8 cellular contexts compared by ENCODE assay signal in genomic region chr20:23362392-23363256, GRCh38. TPM values are rescaled to one million over a fixed set of nuclear protein-coding genes. Genes with fewer than 3 reads are reported as not detected.
DNase-seq lines count a peak whose midpoint lies in the region; ATAC-seq and TF ChIP-seq lines count a peak whose summit lies in the region.

No MANE protein-coding gene starts in this region.

- DNase-seq in DMS79 treated with DMSO at 0.1 percent for 48 hours (lab: John Stamatoyannopoulos, UW) (peak; percentile 11), DMS79 (lab: John Stamatoyannopoulos, UW) (no peak), H7 (peak; percentile 69), NB4 (ENCODE audit: low read depth) (peak; percentile 86), heart right ventricle (peak in 1 of 2 donors; percentile 34), pons (ENCODE audit: low spot score) (peak; percentile 38), NCI-H2107 (lab: John Stamatoyannopoulos, UW) (no peak)
- peak in 1 of 2 donors; percentile 61 for DNase-seq in activated naive CD4-positive, alpha-beta T cell treated with anti-CD3 and anti-CD28 coated beads, Interleukin-2, amount 50 U/mL, for 72 hours (ENCODE audit: low spot score in 2 of 2)

- peak overlapping the region; percentile 97 to 98 for H3K27ac Mint-ChIP-seq in activated naive CD4-positive, alpha-beta T cell treated with anti-CD3 and anti-CD28 coated beads, Interleukin-2, amount 50 U/mL, for 72 hours

- peaks cover 11 to 81% (median 58%) of the 10 kb centered on the region in 9 donors for H3K4me1 ChIP-seq in heart right ventricle

- no peaks in the 10 kb centered on the region for H3K9me3 ChIP-seq in heart right ventricle

- H3K36me3 ChIP-seq in H7 (replicated peaks; ENCODE audit: control insufficient read depth, insufficient read depth, low read length), result peaks cover 2% of the 10 kb centered on the region
- H3K36me3 ChIP-seq in heart right ventricle, result peaks cover 0 to 35% (median 12%) of the 10 kb centered on the region in 9 donors

- ATAC-seq in activated naive CD4-positive, alpha-beta T cell treated with anti-CD3 and anti-CD28 coated beads, Interleukin-2, amount 50 U/mL, for 72 hours, result no peak
- ATAC-seq in heart right ventricle, result peak in 7 of 8 donors; percentile 0 to 19 (median 2)

- WGBS in heart right ventricle, 2 donors, result 2% methylated on average over 50 of the region's 50 CpGs

- no peaks in the 10 kb centered on the region for H3K9me3 Mint-ChIP-seq in activated naive CD4-positive, alpha-beta T cell treated with anti-CD3 and anti-CD28 coated beads, Interleukin-2, amount 50 U/mL, for 72 hours

- peak overlapping the region; percentile 85 to 100 (median 100) for H3K27ac ChIP-seq in heart right ventricle

- no peaks in the 10 kb centered on the region for H3K27me3 ChIP-seq in H7 (ENCODE audit: control insufficient read depth, insufficient read depth, low read length)
- H3K27me3 ChIP-seq in heart right ventricle, result no peaks in the 10 kb centered on the region

- H3K4me3 ChIP-seq in H7 (ENCODE audit: insufficient read depth, low read depth, low read length), result peak overlapping the region; percentile 78
- H3K4me3 ChIP-seq in NB4 (ENCODE audit: low read depth, low read length), result peak overlapping the region; percentile 72
- peak overlapping the region; percentile 64 to 93 (median 87) for H3K4me3 ChIP-seq in heart right ventricle

- intact Hi-C loops in heart right ventricle (cut with DNase I), result loop anchor here in 7 of 10 donors (5.0 to 10.0 kb wide), 5 partner anchors 52 to 272 kb away; partner anchors contain the start of genes NAPB (in 4 of the 7), CST3 (in 2 of the 7) and CST9 (in 1 of the 7)

- peaks cover 18 to 27% of the 10 kb centered on the region in 2 donors for H3K36me3 Mint-ChIP-seq in activated naive CD4-positive, alpha-beta T cell treated with anti-CD3 and anti-CD28 coated beads, Interleukin-2, amount 50 U/mL, for 72 hours

- TF ChIP-seq CTCF in NB4 (IDR thresholded peaks at IDR 0.05; ENCODE audit: low read depth, low read length), result no peak
- no peak for TF ChIP-seq CTCF in heart right ventricle (IDR thresholded peaks at IDR 0.05)

- TF ChIP-seq POLR2A in NB4 (IDR thresholded peaks at IDR 0.05; ENCODE audit: extremely low read depth, insufficient read length), result no peak

RNA-seq across cellular contexts. Expression of gene GZF1, which starts 0.6 kb away (rescaled TPM):
- total RNA-seq in H7 (2014; rRNA removed; shearing (Covaris generic)), result 8.8 and 16.0 TPM in 2 replicates
- 1 to 10 TPM; 5.6 to 9.2 TPM for total RNA-seq in activated naive CD4-positive, alpha-beta T cell treated with anti-CD3 and anti-CD28 coated beads, Interleukin-2, amount 50 U/mL, for 72 hours
- total RNA-seq in heart right ventricle, result 10 to 100 TPM; 20.6 to 42.7 (median 28.8) TPM
- polyA plus RNA-seq in heart right ventricle, result 10 to 100 TPM in 1 of 2 donors, 1 to 10 TPM in 1; 8.6 to 10.0 TPM

RNA-seq across cellular contexts. Expression of gene NXT1, which starts 12.0 kb away (rescaled TPM):
- total RNA-seq in H7 (2014; rRNA removed; shearing (Covaris generic)), result 38.4 and 54.7 TPM in 2 replicates
- 10 to 100 TPM; 37.0 to 45.9 TPM for total RNA-seq in activated naive CD4-positive, alpha-beta T cell treated with anti-CD3 and anti-CD28 coated beads, Interleukin-2, amount 50 U/mL, for 72 hours
- total RNA-seq in heart right ventricle, result 10 to 100 TPM in 2 of 10 donors, 1 to 10 TPM in 8; 4.5 to 12.9 (median 6.5) TPM
- 10 to 100 TPM in 1 of 2 donors, 1 to 10 TPM in 1; 6.6 to 21.3 TPM for polyA plus RNA-seq in heart right ventricle

RNA-seq across cellular contexts. Expression of gene NAPB, which starts 58.7 kb away (rescaled TPM):
- 4.8 and 11.8 TPM in 2 replicates for total RNA-seq in H7 (2014; rRNA removed; shearing (Covaris generic))
- total RNA-seq in activated naive CD4-positive, alpha-beta T cell treated with anti-CD3 and anti-CD28 coated beads, Interleukin-2, amount 50 U/mL, for 72 hours, result 10 to 100 TPM; 10.1 to 16.2 TPM
- total RNA-seq in heart right ventricle, result 1 to 10 TPM; 3.1 to 7.2 (median 6.1) TPM
- 1 to 10 TPM; 2.1 to 5.8 TPM for polyA plus RNA-seq in heart right ventricle

Comparison
In these comparisons a context has a peak if more than half of its experiments do, and no peak if none do; other contexts are left out.
1. DNase-seq: peak in DMS79 treated with DMSO at 0.1 percent for 48 hours (single experiment), H7 (single experiment), NB4 (single experiment) and pons (single experiment); none in DMS79 (single experiment) and NCI-H2107 (single experiment).
2. ATAC-seq: peak in heart right ventricle (7 of 8); none in activated naive CD4-positive, alpha-beta T cell treated with anti-CD3 and anti-CD28 coated beads, Interleukin-2, amount 50 U/mL, for 72 hours (0 of 2).
3. Peak in every context shown above with its lines, with median percentiles within 50 percentile points of each other: H3K4me3 ChIP-seq.